7 cellular contexts compared by ENCODE assay signal in genomic region chr20:63641792-63642517, GRCh38. TPM values are rescaled to one million over a fixed set of nuclear protein-coding genes. Genes with fewer than 3 reads are reported as not detected.
DNase-seq lines count a peak whose midpoint lies in the region; ATAC-seq and TF ChIP-seq lines count a peak whose summit lies in the region.

No MANE protein-coding gene starts in this region.

- peaks cover 28 to 35% of the 10 kb centered on the region in 2 donors for H3K4me1 Mint-ChIP-seq in immature natural killer cell

- H3K4me3 Mint-ChIP-seq in immature natural killer cell = peak overlapping the region; percentile 70 to 80 (median 78)

- TF ChIP-seq CTCF in WERI-Rb-1 (IDR thresholded peaks at IDR 0.05; ENCODE audit: low read depth, low read length) (no peak), breast epithelium (IDR thresholded peaks at IDR 0.05) (peak in 2 of 3 donors; percentile 61 to 72)

- peak; percentile 75 for ATAC-seq in GM18511 (IDR thresholded peaks at IDR 0.05; ENCODE audit: unreplicated experiment)
- ATAC-seq in HG02943 (IDR thresholded peaks at IDR 0.05; ENCODE audit: low read depth, unreplicated experiment) = peak; percentile 47

- peaks cover 0 to 3% of the 10 kb centered on the region in 2 donors for H3K4me1 ChIP-seq in breast epithelium

- H3K27me3 ChIP-seq in WERI-Rb-1 (ENCODE audit: insufficient read depth, low read depth, severe bottlenecking) = no peaks in the 10 kb centered on the region
- no peaks in the 10 kb centered on the region for H3K27me3 ChIP-seq in breast epithelium

- no peak for TF ChIP-seq POLR2A in breast epithelium (IDR thresholded peaks at IDR 0.05)

- intact Hi-C loops in breast epithelium (cut with DNase I; ENCODE audit: low total_unique reads) = no loop called here

- H3K36me3 ChIP-seq in WERI-Rb-1 (peaks cover 5% of the 10 kb centered on the region), breast epithelium (no peaks in the 10 kb centered on the region)

- H3K27me3 Mint-ChIP-seq in immature natural killer cell (ENCODE audit: low read depth in 3 of 3) = peaks cover 2 to 12% (median 8%) of the 10 kb centered on the region in 3 donors

- H3K9me3 Mint-ChIP-seq in immature natural killer cell = no peaks in the 10 kb centered on the region

- H3K4me3 ChIP-seq in WERI-Rb-1 (ENCODE audit: low read depth, low read length) (no peak overlapping the region), breast epithelium (peak overlapping the region; percentile 56 to 66 (median 63))

- H3K9me3 ChIP-seq in WERI-Rb-1 (ENCODE audit: severe bottlenecking) (no peaks in the 10 kb centered on the region), breast epithelium (no peaks in the 10 kb centered on the region)

- no peaks in the 10 kb centered on the region for H3K36me3 Mint-ChIP-seq in immature natural killer cell

- H3K27ac ChIP-seq in WERI-Rb-1 = no peak overlapping the region
- H3K27ac ChIP-seq in breast epithelium = peak overlapping the region; percentile 77 to 86

- DNase-seq in NCI-H2081 (lab: John Stamatoyannopoulos, UW) (peak; percentile 88 to 97), WERI-Rb-1 (peak; percentile 71), breast epithelium (ENCODE audit: low spot score in 2 of 2) (peak; percentile 94 to 95), immature natural killer cell (peak; percentile 88 to 92 (median 90))
- peak; percentile 100 for DNase-seq in stimulated activated CD4-positive, alpha-beta T cell treated with anti-CD3 and anti-CD28 coated beads, Interleukin-12 subunit alpha, Interleukin-12 subunit beta, amount 100 ng/mL, for 4 hours

- H3K27ac Mint-ChIP-seq in immature natural killer cell = peak overlapping the region in 5 of 6 donors; percentile 68 to 89 (median 80)

RNA-seq across cellular contexts. Expression of gene STMN3, which starts 11.3 kb away (rescaled TPM):
- total RNA-seq in breast epithelium = 10 to 100 TPM; 11.8 to 19.6 (median 17.7) TPM
- polyA plus RNA-seq in immature natural killer cell = 1 to 10 TPM in 2 of 3 donors, under 1 TPM in 1; 0.36 to 1.6 (median 1.1) TPM

RNA-seq across cellular contexts. Expression of gene GMEB2, which starts 15.1 kb away (rescaled TPM):
- 10 to 100 TPM in 2 of 3 donors, 1 to 10 TPM in 1; 6.6 to 11.0 (median 10.2) TPM for total RNA-seq in breast epithelium
- 10 to 100 TPM in 1 of 3 donors, 1 to 10 TPM in 1, not detected in 1; 2.7 to 11.4 TPM for polyA plus RNA-seq in immature natural killer cell

RNA-seq across cellular contexts. Expression of gene RTEL1, which starts 16.2 kb away (rescaled TPM):
- 10 to 100 TPM; 12.5 to 22.3 (median 15.1) TPM for total RNA-seq in breast epithelium
- polyA plus RNA-seq in immature natural killer cell = 1 to 10 TPM in 2 of 3 donors, not detected in 1; 1.5 to 7.3 TPM

RNA-seq across cellular contexts. Expression of gene TNFRSF6B, which starts 54.5 kb away (rescaled TPM):
- 10 to 100 TPM in 1 of 3 donors, 1 to 10 TPM in 2; 2.8 to 40.0 (median 7.4) TPM for total RNA-seq in breast epithelium
- polyA plus RNA-seq in immature natural killer cell = not detected
